ENCODE assay signal across 14 cellular contexts in genomic region chr10:47042815-47043750, GRCh38.
DNase-seq lines count a peak whose midpoint lies in the region; ATAC-seq, FAIRE-seq and TF ChIP-seq lines count a peak whose summit lies in the region.
"Had no signal": no experiment of that assay in that cellular context is flagged by ENCODE, and none has a peak within 500 bp of the region (broad histone marks: within the 10 kb centered on the region; RNA-seq: fewer than 3 reads in every experiment).

No MANE protein-coding gene starts in this region.

- H4K20me1 ChIP-seq in HepG2 (ENCODE audit: insufficient read depth, low read length), result no peaks in the 10 kb centered on the region

- no peak overlapping the region for H3K9ac ChIP-seq in HepG2 (ENCODE audit: insufficient read depth, low read depth, low read length)

- H3K79me2 ChIP-seq in HepG2 (ENCODE audit: insufficient read depth, low read length), result no peaks in the 10 kb centered on the region

- H3K9me3 ChIP-seq in right lobe of liver, result no peaks in the 10 kb centered on the region
- H3K9me3 ChIP-seq in HepG2 (ENCODE audit: low read length), result no peaks in the 10 kb centered on the region
- H3K9me3 ChIP-seq in lower lobe of right lung, result no peaks in the 10 kb centered on the region
- H3K9me3 ChIP-seq in small intestine (ENCODE audit: control insufficient read depth, low read depth), result no peaks in the 10 kb centered on the region

- FAIRE-seq in HepG2 (lab: Jason Lieb, UNC) (no peak), small intestine (lab: Jason Lieb, UNC) (no peak)
- FAIRE-seq: HTR-8/SVneo had no signal

- TF ChIP-seq EP300 in HepG2 (IDR thresholded peaks at IDR 0.05; ENCODE audit: low read depth in 2 of 2, low read length in 2 of 2) (no peak), HepG2 (CRISPR knock-in tag; IDR thresholded peaks at IDR 0.05; ENCODE audit: borderline replicate concordance) (no peak)

- peak; percentile 8 to 46 (median 24) for DNase-seq in right lobe of liver
- no peak for DNase-seq in HepG2 (ENCODE audit: low spot score)
- DNase-seq in NCI-H69 (lab: John Stamatoyannopoulos, UW), result peak; percentile 9
- DNase-seq in lower lobe of right lung, result peak; percentile 44
- no peak for DNase-seq in activated gamma-delta T cell treated with Interleukin-2 at 50 U/mL for 16 hours
- no peak for DNase-seq in pons (ENCODE audit: low spot score)
- DNase-seq in small intestine, result no peak
- DNase-seq: NCI-H1105 treated with DMSO at 0.1 percent for 48 hours; NCI-H187; NK-92 treated with Interleukin-12 subunit alpha and Interleukin-12 subunit beta, amount 100 ng/mL, for 24 hours; OCI-M1; RPMI8226 had no signal

- CTCF ChIA-PET in HepG2 (lab: Yijun Ruan, JAX; ENCODE audit: low intra/inter-chr PET ratio, low total read pairs), result no interaction called here

- ATAC-seq in right lobe of liver (no peak), HepG2 (no peak), lower lobe of right lung (no peak)

- no TSS peak for BruUV-seq in HepG2 (replicated peaks; lab: Mats Ljungman, UMichigan)

- 84% methylated on average over 13 of the region's 19 CpGs for whole genome bisulfite sequencing in right lobe of liver (ENCODE audit: insufficient coverage, low coverage, low lambda C conversion rate, missing lambda C conversion rate)
- WGBS in HepG2 (ENCODE audit: low lambda C conversion rate), result 24% methylated on average over 12 of the region's 19 CpGs
- WGBS in small intestine, 3 donors, result 79 to 81% (median 80%) methylated on average over 16 to 19 of the region's 19 CpGs

- no peak for TF ChIP-seq CTCF in right lobe of liver (IDR thresholded peaks at IDR 0.05)
- TF ChIP-seq CTCF in HepG2 (CRISPR knock-in tag; IDR thresholded peaks at IDR 0.05), result no peak
- TF ChIP-seq CTCF in lower lobe of right lung (IDR thresholded peaks at IDR 0.05), result no peak

- no peaks in the 10 kb centered on the region for H3K36me3 ChIP-seq in right lobe of liver
- H3K36me3 ChIP-seq in HepG2 (replicated peaks in 1 of 2; ENCODE audit: control insufficient read depth in 1 of 2, insufficient read depth in 2 of 2, low read length in 2 of 2), result no peaks in the 10 kb centered on the region
- no peaks in the 10 kb centered on the region for H3K36me3 ChIP-seq in lower lobe of right lung
- H3K36me3 ChIP-seq in small intestine (ENCODE audit: control insufficient read depth in 2 of 2, insufficient read depth in 2 of 2, low read length in 2 of 2), result no peaks in the 10 kb centered on the region

- in situ Hi-C loops in HepG2 (cut with HindIII; ENCODE audit: extremely low pct_ligation_motif_present, low pct_unique_long_range_greater_than_20kb), result no loop called here

- H3K4me3 ChIP-seq in right lobe of liver, result no peak overlapping the region
- no peak overlapping the region for H3K4me3 ChIP-seq in HepG2 (replicated peaks in 1 of 3; ENCODE audit: insufficient read depth in 1 of 3, low read depth in 2 of 3, low read length in 3 of 3)
- H3K4me3 ChIP-seq in lower lobe of right lung, result no peak overlapping the region
- H3K4me3 ChIP-seq in small intestine (ENCODE audit: low read depth in 1 of 2, low read length in 2 of 2), result no peak overlapping the region

- intact Hi-C loops in right lobe of liver (cut with DNase I) (loop anchor here in 1 of 2 donors (5.0 kb wide), 1 partner anchor 269 kb away; no protein-coding TSS in a partner anchor), HepG2 (cut with micrococcal nuclease; ENCODE audit: unreplicated experiment) (loop anchor here (1.0 kb wide), 1 partner anchor 17 kb away; no protein-coding TSS in a partner anchor), lower lobe of right lung (cut with DNase I) (loop anchor here (10.0 kb wide), 1 partner anchor 272 kb away; no protein-coding TSS in a partner anchor)

- no peak for TF ChIP-seq RAD21 in HepG2 (CRISPR knock-in tag; IDR thresholded peaks at IDR 0.05)

- no peak overlapping the region for H2AFZ ChIP-seq in HepG2 (ENCODE audit: low read length)

- H3K4me2 ChIP-seq in HepG2 (ENCODE audit: low read depth, low read length), result no peak overlapping the region

- H3K4me1 ChIP-seq in right lobe of liver (no peaks in the 10 kb centered on the region), HepG2 (ENCODE audit: insufficient read depth, low read length) (no peaks in the 10 kb centered on the region), lower lobe of right lung (peaks cover 9% of the 10 kb centered on the region), small intestine (ENCODE audit: control insufficient read depth in 2 of 2, insufficient read depth in 1 of 2, low read depth in 1 of 2, low read length in 1 of 2) (no peaks in the 10 kb centered on the region)

- no peak overlapping the region for H3K27ac ChIP-seq in right lobe of liver
- no peak overlapping the region for H3K27ac ChIP-seq in HepG2 (ENCODE audit: extremely low read length, insufficient read depth, low read length)
- no peak overlapping the region for H3K27ac ChIP-seq in lower lobe of right lung
- no peak overlapping the region for H3K27ac ChIP-seq in small intestine (ENCODE audit: low read depth in 1 of 2, low read length in 1 of 2)
- H3K27ac ChIP-seq: HL-60 had no signal

- POLR2A ChIA-PET in HepG2 (lab: Yijun Ruan, JAX), result no interaction called here

- TF ChIP-seq POLR2A in right lobe of liver (IDR thresholded peaks at IDR 0.05), result no peak
- no peak for TF ChIP-seq POLR2A in HepG2 (IDR thresholded peaks at IDR 0.05; ENCODE audit: insufficient read depth in 1 of 2, low read depth in 2 of 2, low read length in 2 of 2)

- no peaks in the 10 kb centered on the region for H3K27me3 ChIP-seq in right lobe of liver
- H3K27me3 ChIP-seq in HepG2 (ENCODE audit: control insufficient read depth in 1 of 2, insufficient read depth in 2 of 2, low read length in 2 of 2), result peaks cover 7 to 16% of the 10 kb centered on the region in 2 experiments; a peak in 3 of 5 replicates
- no peaks in the 10 kb centered on the region for H3K27me3 ChIP-seq in lower lobe of right lung (ENCODE audit: low read depth)
- no peaks in the 10 kb centered on the region for H3K27me3 ChIP-seq in small intestine (ENCODE audit: control insufficient read depth in 2 of 2, insufficient read depth in 2 of 2, low read length in 2 of 2)

TF ChIP-seq in HepG2, 621 proteins besides CTCF, POLR2A, EP300 and RAD21:
- TF ChIP-seq HNRNPL (IDR thresholded peaks at IDR 0.05; ENCODE audit: low read depth, low read length), result no peak

Comparison
In these comparisons a context has a peak if more than half of its experiments do, and no peak if none do; other contexts are left out.
1. DNase-seq: peak in right lobe of liver (3 of 3), NCI-H69 (single experiment) and lower lobe of right lung (single experiment); none in HepG2 (single experiment), activated gamma-delta T cell treated with Interleukin-2 at 50 U/mL for 16 hours (single experiment), pons (single experiment) and small intestine (single experiment).